In the genomic region with DNA sequence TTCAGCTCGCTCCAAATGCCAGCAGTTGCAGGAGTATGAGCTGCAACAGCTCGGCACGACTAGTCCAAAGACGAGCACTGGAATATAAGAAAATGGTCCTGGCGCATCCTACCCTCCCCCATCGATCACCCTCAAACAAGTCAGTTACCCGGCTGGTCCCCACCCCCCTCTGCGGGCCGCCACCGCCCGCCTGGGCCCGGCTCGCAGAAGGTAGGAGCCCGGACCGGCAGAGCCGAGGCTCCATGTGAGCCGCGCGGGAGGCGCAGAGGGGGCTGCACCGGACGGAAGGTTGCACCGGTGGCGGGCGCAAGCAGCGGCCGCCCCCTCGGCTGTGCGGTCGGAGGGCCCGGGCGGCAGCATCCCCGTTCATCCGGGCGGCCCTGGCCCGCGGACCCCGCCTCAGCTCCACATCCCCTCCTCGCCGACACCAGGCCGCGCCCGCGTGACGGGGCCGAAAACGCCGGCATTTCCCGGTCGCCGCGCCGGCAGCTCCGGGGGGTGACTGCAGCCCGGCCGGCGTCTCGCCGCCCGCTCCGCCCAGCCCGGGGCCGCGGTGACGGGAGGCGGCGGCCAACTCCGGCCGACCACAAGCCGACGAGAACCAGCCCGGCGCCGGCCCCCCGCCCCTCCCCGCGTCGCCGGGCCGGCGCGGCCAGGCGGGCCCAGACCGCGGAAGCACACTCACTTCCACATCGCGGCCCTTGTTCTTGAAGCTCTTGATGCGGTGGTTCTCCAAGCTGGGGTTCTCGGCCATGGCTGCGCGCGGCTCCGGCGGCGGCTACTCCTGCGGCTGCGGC, we compare ENCODE assay signal across 8 cellular contexts. TPM values are rescaled to one million over a fixed set of nuclear protein-coding genes. Genes with fewer than 3 reads are reported as not detected.
DNase-seq lines count a peak whose midpoint lies in the region; ATAC-seq and TF ChIP-seq lines count a peak whose summit lies in the region.

No MANE protein-coding gene starts in this region.

- H3K4me1 ChIP-seq in Loucy (ENCODE audit: insufficient read depth, low read length, poor library complexity, severe bottlenecking) (peaks cover 38% of the 10 kb centered on the region), liver (ENCODE audit: control insufficient read depth in 4 of 4, insufficient read depth in 4 of 4, low read length in 3 of 4) (peaks cover 5 to 15% (median 8%) of the 10 kb centered on the region in 4 donors)

- H3K27ac ChIP-seq in cingulate gyrus (ENCODE audit: low read depth, low read length) (peak overlapping the region; percentile 61), liver (ENCODE audit: low read depth in 1 of 2, low read length in 2 of 2) (peak overlapping the region; percentile 97 to 98)

- no peak for TF ChIP-seq RAD21 in liver (IDR thresholded peaks at IDR 0.05)

- H3K9ac ChIP-seq in Loucy (ENCODE audit: low read depth, low read length, poor library complexity, severe bottlenecking) (peak overlapping the region; percentile 83), liver (ENCODE audit: low read depth in 1 of 2, low read length in 2 of 2) (peak overlapping the region; percentile 69 to 95)

- H3K4me3 ChIP-seq in GM06990 (replicated peaks; ENCODE audit: low read depth, low read length) = peak overlapping the region; percentile 85
- H3K4me3 ChIP-seq in Loucy (ENCODE audit: low read length, poor library complexity, severe bottlenecking) = peak overlapping the region; percentile 91
- peak overlapping the region; percentile 78 to 99 (median 89) for H3K4me3 ChIP-seq in liver (ENCODE audit: low read depth in 1 of 3, low read length in 3 of 3)

- peaks cover 52% of the 10 kb centered on the region for H3K79me2 ChIP-seq in Loucy (ENCODE audit: insufficient read depth, low read length)

- H4K20me1 ChIP-seq in Loucy (ENCODE audit: insufficient read depth, low read length, poor library complexity, severe bottlenecking) = peaks cover 38% of the 10 kb centered on the region

- peak; percentile 20 for ATAC-seq in GM21825 (IDR thresholded peaks at IDR 0.05; ENCODE audit: unreplicated experiment)

- TF ChIP-seq CTCF in GM06990 (IDR thresholded peaks at IDR 0.05; ENCODE audit: insufficient read depth, low read length, poor library complexity, severe bottlenecking) (no peak), Loucy (conservative IDR thresholded peaks at IDR 0.05; ENCODE audit: low read length) (no peak), liver (IDR thresholded peaks at IDR 0.05; ENCODE audit: low read depth, low read length, missing input control) (no peak)

- peak overlapping the region; percentile 42 for H2AFZ ChIP-seq in Loucy (ENCODE audit: low read length)

- H3K27me3 ChIP-seq in GM06990 (replicated peaks; ENCODE audit: control insufficient read depth, insufficient read depth, low read length) (no peaks in the 10 kb centered on the region), Loucy (ENCODE audit: insufficient read depth, low read length, poor library complexity, severe bottlenecking) (no peaks in the 10 kb centered on the region), liver (ENCODE audit: control insufficient read depth in 4 of 4, insufficient read depth in 4 of 4, low read length in 3 of 4) (no peaks in the 10 kb centered on the region)

- H3K36me3 ChIP-seq in GM06990 (ENCODE audit: control insufficient read depth, insufficient read depth, low read length) (no peaks in the 10 kb centered on the region), Loucy (ENCODE audit: insufficient read depth, low read length) (no peaks in the 10 kb centered on the region), liver (ENCODE audit: control insufficient read depth in 4 of 4, insufficient read depth in 3 of 4, low read depth in 1 of 4, low read length in 3 of 4) (no peaks in the 10 kb centered on the region)

- H3F3A ChIP-seq in Loucy (ENCODE audit: low read depth) = no peaks in the 10 kb centered on the region

- under 1% methylated on average over 97 of the region's 97 CpGs for WGBS in liver

- peak overlapping the region; percentile 96 for H3K4me2 ChIP-seq in Loucy (ENCODE audit: low read depth, low read length, poor library complexity, severe bottlenecking)

- no peaks in the 10 kb centered on the region for H3K9me2 ChIP-seq in Loucy (replicated peaks; ENCODE audit: low read depth, low read length)

- DNase-seq in GM06990 (ENCODE audit: extremely low read depth, insufficient read length) (peak; percentile 76), NCI-H1436 (lab: John Stamatoyannopoulos, UW) (no peak)
- DNase-seq in activated CD4-positive, alpha-beta T cell treated with anti-CD3 and anti-CD28 coated beads for 4 hours = peak; percentile 34 to 46
- peak; percentile 34 to 49 for DNase-seq in stimulated activated CD4-positive, alpha-beta T cell treated with anti-CD3 and anti-CD28 coated beads, Interleukin-4, amount 100 ng/mL, for 4 hours

- H3K9me3 ChIP-seq in Loucy (ENCODE audit: insufficient read depth, low read depth, low read length) (no peaks in the 10 kb centered on the region), liver (ENCODE audit: control insufficient read depth in 4 of 4, low read length in 3 of 4) (no peaks in the 10 kb centered on the region)

TF ChIP-seq in liver, 16 proteins besides CTCF, POLR2A, EP300 and RAD21:
- TF ChIP-seq JUND (IDR thresholded peaks at IDR 0.05) = no peak
TF ChIP-seq in liver: peak in this region for 0.

RNA-seq across cellular contexts. Expression of gene KPNA3, which starts 0.5 kb away (rescaled TPM):
- 10 to 100 TPM; 20.2 to 22.0 TPM for total RNA-seq in liver
- polyA plus RNA-seq in liver = 10 to 100 TPM; 10.9 to 12.9 TPM
